In genomic region chr1:205396972-205397616, GRCh38 we compare ENCODE assay signal across 9 cellular contexts. TPM values are rescaled to one million over a fixed set of nuclear protein-coding genes. Genes with fewer than 3 reads are reported as not detected.
DNase-seq lines count a peak whose midpoint lies in the region; ATAC-seq and TF ChIP-seq lines count a peak whose summit lies in the region.
"Had no signal": no experiment of that assay in that cellular context is flagged by ENCODE, and none has a peak within 500 bp of the region (broad histone marks: within the 10 kb centered on the region; RNA-seq: fewer than 3 reads in every experiment).

No MANE protein-coding gene starts in this region.

- peaks cover 3% of the 10 kb centered on the region for H3K27me3 Mint-ChIP-seq in endothelial cell (ENCODE audit: unreplicated experiment)

- H3K36me3 Mint-ChIP-seq in endothelial cell (ENCODE audit: low read depth, unreplicated experiment), result no peaks in the 10 kb centered on the region

- H3K9me3 ChIP-seq in RWPE2 (ENCODE audit: severe bottlenecking), result no peaks in the 10 kb centered on the region

- no peaks in the 10 kb centered on the region for H3K27me3 ChIP-seq in RWPE2 (ENCODE audit: insufficient read depth, poor library complexity, severe bottlenecking)

- peak; percentile 60; the same call in 2 of the 3 replicates for ATAC-seq in RWPE2 (ENCODE audit: low read depth)
- no peak for ATAC-seq in GM21619 (IDR thresholded peaks at IDR 0.05; ENCODE audit: unreplicated experiment)
- ATAC-seq in HG03342 (IDR thresholded peaks at IDR 0.05; ENCODE audit: unreplicated experiment), result no peak

- H3K27ac ChIP-seq in RWPE2 (ENCODE audit: poor library complexity, severe bottlenecking), result no peak overlapping the region

- no peaks in the 10 kb centered on the region for H3K9me3 Mint-ChIP-seq in endothelial cell (ENCODE audit: unreplicated experiment)
- H3K9me3 Mint-ChIP-seq: central memory CD8-positive, alpha-beta T cell had no signal

- H3K4me3 Mint-ChIP-seq in endothelial cell (ENCODE audit: unreplicated experiment), result no peak overlapping the region
- H3K4me3 Mint-ChIP-seq: central memory CD8-positive, alpha-beta T cell had no signal

- H3K4me1 ChIP-seq in RWPE2 (ENCODE audit: insufficient read depth, poor library complexity, severe bottlenecking), result no peaks in the 10 kb centered on the region

- peak; percentile 82 for TF ChIP-seq CTCF in RWPE2 (IDR thresholded peaks at IDR 0.05; ENCODE audit: poor library complexity, severe bottlenecking)
- TF ChIP-seq CTCF in endothelial cell (IDR thresholded peaks at IDR 0.05; ENCODE audit: unreplicated experiment), result peak; percentile 73

- H3K4me1 Mint-ChIP-seq in endothelial cell (ENCODE audit: unreplicated experiment), result no peaks in the 10 kb centered on the region
- H3K4me1 Mint-ChIP-seq: central memory CD8-positive, alpha-beta T cell had no signal

- no peak overlapping the region for H3K27ac Mint-ChIP-seq in endothelial cell (ENCODE audit: unreplicated experiment)

- no peak overlapping the region for H3K4me3 ChIP-seq in RWPE2 (ENCODE audit: severe bottlenecking)

- H3K36me3 ChIP-seq in RWPE2 (ENCODE audit: low read depth), result no peaks in the 10 kb centered on the region

- peak in 2 of 3 donors; percentile 5 to 20 for DNase-seq in stimulated activated CD4-positive, alpha-beta T cell treated with anti-CD3 and anti-CD28 coated beads, Interleukin-12 subunit alpha, Interleukin-12 subunit beta, amount 100 ng/mL, for 48 hours (ENCODE audit: low read depth in 2 of 3, low spot score in 1 of 3)
- no peak for DNase-seq in stimulated activated CD4-positive, alpha-beta T cell treated with anti-CD3 and anti-CD28 coated beads, Interleukin-2, amount 100 ng/mL, for 24 hours
- peak; percentile 80 for DNase-seq in NCI-H1092 treated with DMSO at 0.1 percent for 48 hours (lab: John Stamatoyannopoulos, UW)
- no peak for DNase-seq in RWPE2 (ENCODE audit: low spot score)
- peak; percentile 35 for DNase-seq in endothelial cell (ENCODE audit: low spot score)
- peak; percentile 46 for DNase-seq in midbrain (lab: John Stamatoyannopoulos, UW)

RNA-seq across cellular contexts. Expression of gene LEMD1, which starts 24.8 kb away (rescaled TPM):
- total RNA-seq in endothelial cell (ENCODE audit: unreplicated experiment), result 3.0 TPM

RNA-seq across cellular contexts. Expression of gene KLHDC8A, which starts 40.4 kb away (rescaled TPM):
- total RNA-seq in endothelial cell (ENCODE audit: unreplicated experiment), result 1.5 TPM

RNA-seq across cellular contexts. Expression of gene BLACAT1, which starts 58.8 kb away (rescaled TPM):
- total RNA-seq in endothelial cell (ENCODE audit: unreplicated experiment), result 2.2 TPM

Comparison
In these comparisons a context has a peak if more than half of its experiments do, and no peak if none do; other contexts are left out.
1. DNase-seq: peak in stimulated activated CD4-positive, alpha-beta T cell treated with anti-CD3 and anti-CD28 coated beads, Interleukin-12 subunit alpha, Interleukin-12 subunit beta, amount 100 ng/mL, for 48 hours (2 of 3), NCI-H1092 treated with DMSO at 0.1 percent for 48 hours (single experiment), endothelial cell (single experiment) and midbrain (single experiment); none in stimulated activated CD4-positive, alpha-beta T cell treated with anti-CD3 and anti-CD28 coated beads, Interleukin-2, amount 100 ng/mL, for 24 hours (0 of 2) and RWPE2 (single experiment).